30 cellular contexts compared by ENCODE assay signal in the genomic region with DNA sequence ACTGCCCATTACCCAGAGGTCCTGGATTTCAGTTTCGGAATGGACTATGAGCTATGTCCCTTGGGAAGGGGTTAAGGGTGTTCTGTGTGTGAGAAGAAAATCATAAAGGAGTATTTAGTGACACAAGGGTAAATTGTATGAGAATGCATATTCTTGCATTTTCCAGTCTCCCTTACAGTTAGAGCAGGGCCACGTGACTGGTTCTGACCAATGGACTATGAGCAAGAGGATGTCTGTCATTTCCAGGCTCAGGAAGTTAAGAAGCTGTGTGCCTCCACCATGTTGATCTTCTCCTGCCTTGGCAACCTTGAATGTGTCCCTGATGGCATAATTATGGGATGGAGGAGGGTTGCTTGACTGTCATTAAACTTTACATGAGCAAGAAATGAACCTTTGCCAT.
"Had no signal": no experiment of that assay in that cellular context is flagged by ENCODE, and none has a peak within 500 bp of the region (broad histone marks: within the 10 kb centered on the region; RNA-seq: fewer than 3 reads in every experiment).

No MANE protein-coding gene starts in this region.

- H3K9me3 ChIP-seq: gastrocnemius medialis, mucosa of descending colon, neutrophil, right lobe of liver, stomach, thyroid gland, vagina had no signal

- H3K4me1 Mint-ChIP-seq: endodermal cell, memory B cell, naive B cell, neural crest cell had no signal

- H3K27me3 Mint-ChIP-seq: progenitor cell of endocrine pancreas had no signal

- H3K27me3 ChIP-seq: gastrocnemius medialis, neutrophil, right lobe of liver, stomach, thyroid gland, vagina had no signal

- H3K36me3 Mint-ChIP-seq: memory B cell; naive B cell; natural killer cell treated with Interleukin-12 subunit alpha and Interleukin-12 subunit beta and Interleukin-15 and Interleukin-18, amount 100 ng/mL, for 72 hours had no signal

- DNase-seq: effector CD8-positive, alpha-beta T cell; endodermal cell; foreskin fibroblast; gastrocnemius medialis; head of caudate nucleus; kidney; mucosa of descending colon; naive B cell; right lobe of liver; stimulated activated CD4-positive, alpha-beta T cell treated with anti-CD3 and anti-CD28 coated beads, Interleukin-12 subunit alpha, Interleukin-12 subunit beta, amount 100 ng/mL, for 4 hours; stimulated activated CD4-positive, alpha-beta T cell treated with anti-CD3 and anti-CD28 coated beads, Interleukin-1b, Interleukin-23, amount 100 ng/mL, for 48 hours; stimulated activated CD4-positive, alpha-beta T cell treated with anti-CD3 and anti-CD28 coated beads, Interleukin-4, amount 100 ng/mL, for 1 hour; stimulated activated CD8-positive, alpha-beta memory T cell treated with anti-CD3 and anti-CD28 coated beads, Interleukin-4, amount 100 ng/mL, for 48 hours; stimulated activated naive CD4-positive, alpha-beta T cell treated with Interleukin-2 at 50 U/mL for 16 hours; stomach; thyroid gland; trophoblast cell had no signal

- H3K4me1 ChIP-seq: gastrocnemius medialis, parathyroid adenoma, right lobe of liver, stomach, thyroid gland, vagina had no signal

- H3K27ac ChIP-seq: epithelial cell of prostate, gastrocnemius medialis, neutrophil, parathyroid adenoma, right lobe of liver, stomach, thyroid gland, vagina had no signal

- H2AFZ ChIP-seq: parathyroid adenoma had no signal

- H3K27ac Mint-ChIP-seq: dendritic cell treated with granulocyte-macrophage colony-stimulating factor and Interleukin-4, amounts not matched to agents 40 ng/mL and 50 ng/mL, for 4 days; endodermal cell; memory B cell; naive B cell; natural killer cell treated with Interleukin-12 subunit alpha and Interleukin-12 subunit beta and Interleukin-15 and Interleukin-18, amount 100 ng/mL, for 72 hours; progenitor cell of endocrine pancreas had no signal

- H3K79me2 ChIP-seq: parathyroid adenoma had no signal

- H3K9ac ChIP-seq: parathyroid adenoma had no signal

- ATAC-seq: esophagus mucosa, gastrocnemius medialis, left lobe of liver, mucosa of descending colon, right lobe of liver had no signal

- H3K36me3 ChIP-seq: gastrocnemius medialis, neutrophil, right lobe of liver, stomach, vagina had no signal

- H3K9me3 Mint-ChIP-seq: endodermal cell; natural killer cell treated with Interleukin-12 subunit alpha and Interleukin-12 subunit beta and Interleukin-15 and Interleukin-18, amount 100 ng/mL, for 72 hours; neural crest cell had no signal

- H3K4me2 ChIP-seq: smooth muscle cell had no signal

- H3K4me3 Mint-ChIP-seq: dendritic cell treated with granulocyte-macrophage colony-stimulating factor and Interleukin-4, amounts not matched to agents 40 ng/mL and 50 ng/mL, for 4 days; endodermal cell; memory B cell; naive B cell; natural killer cell treated with Interleukin-12 subunit alpha and Interleukin-12 subunit beta and Interleukin-15 and Interleukin-18, amount 100 ng/mL, for 72 hours; neural crest cell had no signal

- H3K4me3 ChIP-seq: gastrocnemius medialis, lung, mucosa of descending colon, right lobe of liver, smooth muscle cell, stomach, thyroid gland, vagina had no signal

- FAIRE-seq: kidney had no signal
